In the genomic region with DNA sequence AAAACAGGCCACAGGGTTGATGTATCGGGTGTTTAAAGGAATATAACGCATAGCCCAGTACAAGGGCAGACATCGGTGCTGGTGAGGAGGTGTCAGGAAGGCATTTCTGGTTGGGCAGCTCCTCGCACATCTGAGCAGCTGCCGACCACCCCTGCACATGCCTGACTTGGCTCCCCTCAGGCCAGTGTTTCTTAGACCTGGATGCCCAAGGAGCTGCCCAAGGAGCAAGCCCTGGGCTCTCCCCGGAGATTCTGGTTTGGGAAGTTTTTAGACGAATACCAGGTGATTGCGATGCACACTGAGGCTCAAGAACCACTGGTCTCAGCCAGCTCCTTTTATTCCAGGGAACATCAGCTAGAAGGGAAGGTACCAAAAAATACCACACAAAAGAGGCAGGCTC, we compare ENCODE assay signal across 18 cellular contexts. TPM values are rescaled to one million over a fixed set of nuclear protein-coding genes. Genes with fewer than 3 reads are reported as not detected.
DNase-seq lines count a peak whose midpoint lies in the region; ATAC-seq and TF ChIP-seq lines count a peak whose summit lies in the region.
"Had no signal": no experiment of that assay in that cellular context is flagged by ENCODE, and none has a peak within 500 bp of the region (broad histone marks: within the 10 kb centered on the region; RNA-seq: fewer than 3 reads in every experiment).

No MANE protein-coding gene starts in this region.

- H3K27ac ChIP-seq in right cardiac atrium (ENCODE audit: low read length) (peak overlapping the region; percentile 19), prostate gland (peak overlapping the region; percentile 11 to 81)

- intact Hi-C loops in right cardiac atrium (cut with DNase I): no loop called here
- intact Hi-C loops in Right ventricle myocardium inferior (cut with DNase I): no loop called here
- intact Hi-C loops in prostate gland (cut with DNase I): no loop called here

- H3K36me3 ChIP-seq in prostate gland: peaks cover 0 to 4% of the 10 kb centered on the region in 2 donors
- H3K36me3 ChIP-seq: BE2C had no signal

- peak overlapping the region; percentile 70 for H3K4me3 Mint-ChIP-seq in glutamatergic neuron (ENCODE audit: unreplicated experiment)
- H3K4me3 Mint-ChIP-seq: CD4-positive, CD25-positive, alpha-beta regulatory T cell had no signal

- H3K9me3 Mint-ChIP-seq in glutamatergic neuron (ENCODE audit: unreplicated experiment): peaks cover 13% of the 10 kb centered on the region
- H3K9me3 Mint-ChIP-seq: CD4-positive, CD25-positive, alpha-beta regulatory T cell had no signal

- no peak overlapping the region for H3K4me3 ChIP-seq in right cardiac atrium (ENCODE audit: low read length)
- no peak overlapping the region for H3K4me3 ChIP-seq in prostate gland

- H3K9me3 ChIP-seq in right cardiac atrium (ENCODE audit: control insufficient read depth, low read length): no peaks in the 10 kb centered on the region
- H3K9me3 ChIP-seq in prostate gland: no peaks in the 10 kb centered on the region
- H3K9me3 ChIP-seq: BE2C had no signal

- H3K4me1 ChIP-seq in right cardiac atrium (ENCODE audit: control insufficient read depth, insufficient read depth, low read length) (peaks cover 5% of the 10 kb centered on the region), prostate gland (replicated peaks) (peaks cover 21% of the 10 kb centered on the region)

- WGBS in right cardiac atrium: 80% methylated on average over 8 of the region's 8 CpGs
- WGBS in prostate gland: 83% methylated on average over 8 of the region's 8 CpGs

- H3K27me3 ChIP-seq in right cardiac atrium (ENCODE audit: control insufficient read depth, insufficient read depth): no peaks in the 10 kb centered on the region
- H3K27me3 ChIP-seq in prostate gland (replicated peaks; ENCODE audit: insufficient read depth): no peaks in the 10 kb centered on the region
- H3K27me3 ChIP-seq: BE2C had no signal

- no peaks in the 10 kb centered on the region for H3K36me3 Mint-ChIP-seq in glutamatergic neuron (ENCODE audit: unreplicated experiment)

- no peak for TF ChIP-seq CTCF in glutamatergic neuron (IDR thresholded peaks at IDR 0.05; ENCODE audit: partially characterized antibody, unreplicated experiment)
- no peak for TF ChIP-seq CTCF in prostate gland (IDR thresholded peaks at IDR 0.05)

- DNase-seq in right cardiac atrium: no peak
- no peak for DNase-seq in Right ventricle myocardium inferior (ENCODE audit: missing footprints)
- no peak for DNase-seq in glutamatergic neuron
- DNase-seq in prostate gland (ENCODE audit: low spot score): no peak
- no peak for DNase-seq in NCI-H510A treated with DMSO at 0.1 percent for 48 hours (lab: John Stamatoyannopoulos, UW)
- DNase-seq in DMS153 treated with DMSO at 0.1 percent for 48 hours (lab: John Stamatoyannopoulos, UW; ENCODE audit: unreplicated experiment): no peak
- DNase-seq: BE2C; CD4-positive, CD25-positive, alpha-beta regulatory T cell; DMS79; Karpas-422; MV-4-11; NCI-H1105 treated with DMSO at 0.1 percent for 48 hours; NCI-H2029 treated with DMSO at 0.1 percent for 48 hours; NCI-H226; NCI-H524; NCI-H774; NK-92 treated with Interleukin-12 subunit alpha and Interleukin-12 subunit beta, amount 100 ng/mL, for 24 hours had no signal

- no peak for TF ChIP-seq POLR2A in prostate gland (IDR thresholded peaks at IDR 0.05)

- peaks cover 61% of the 10 kb centered on the region for H3K4me1 Mint-ChIP-seq in glutamatergic neuron (ENCODE audit: low read depth, unreplicated experiment)

- ATAC-seq in right cardiac atrium (no peak), Right ventricle myocardium inferior (no peak), GM21723 (IDR thresholded peaks at IDR 0.05; ENCODE audit: unreplicated experiment) (no peak)

- H3K27ac Mint-ChIP-seq in glutamatergic neuron (ENCODE audit: unreplicated experiment): peak overlapping the region; percentile 97

- peaks cover 14% of the 10 kb centered on the region for H3K27me3 Mint-ChIP-seq in glutamatergic neuron (ENCODE audit: unreplicated experiment)
- H3K27me3 Mint-ChIP-seq: CD4-positive, CD25-positive, alpha-beta regulatory T cell had no signal

RNA-seq across cellular contexts. Expression of a gene that starts 11.6 kb away (rescaled TPM):
- total RNA-seq in right cardiac atrium (10 to 100 TPM; 42.6 to 71.3 (median 53.5) TPM), Right ventricle myocardium inferior (62.8 TPM), glutamatergic neuron (ENCODE audit: unreplicated experiment) (252 TPM), prostate gland (10 to 100 TPM; 24.2 to 37.7 TPM)
- polyA plus RNA-seq in right cardiac atrium: 44.2 TPM
